In the genomic region with DNA sequence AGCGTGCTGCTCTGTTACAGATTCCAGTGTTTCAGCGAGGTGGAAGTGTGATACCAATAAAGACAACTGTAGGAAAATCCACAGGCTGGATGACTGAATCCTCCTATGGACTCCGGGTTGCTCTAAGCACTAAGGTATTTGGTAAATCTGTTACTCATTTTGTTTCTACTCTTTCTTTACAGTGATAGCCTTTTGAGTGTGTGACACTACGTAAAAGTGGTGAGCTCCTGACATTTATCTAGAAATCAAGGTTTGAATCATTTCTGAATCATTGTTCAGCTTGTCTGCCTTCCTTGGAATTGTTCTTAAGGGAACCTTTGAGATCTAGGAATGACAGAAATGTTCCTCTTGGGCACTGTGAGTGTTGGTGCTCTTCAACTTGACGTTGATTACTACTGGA, we compare ENCODE assay signal across 2 cellular contexts.
A peak's percentile ranks its signal among the peaks of the same experiment; 100 is the strongest.
TF ChIP-seq lines count a peak whose summit lies in the region.

No MANE protein-coding gene starts in this region.

TF ChIP-seq in IMR-90, 13 proteins besides CTCF, POLR2A, EP300 and RAD21:
- TF ChIP-seq SMC3 (IDR thresholded peaks at IDR 0.05; ENCODE audit: low read depth, low read length) (no peak), FOS (IDR thresholded peaks at IDR 0.05; ENCODE audit: low read depth, low read length) (peak; percentile 47; the same call in 1 of the 2 replicates), MAFK (IDR thresholded peaks at IDR 0.05; ENCODE audit: low read depth, low read length) (no peak), NFE2L2 (IDR thresholded peaks at IDR 0.05; ENCODE audit: low read depth, low read length) (no peak), CEBPB (IDR thresholded peaks at IDR 0.05; ENCODE audit: low read depth, low read length) (no peak), MXI1 (IDR thresholded peaks at IDR 0.05; ENCODE audit: borderline replicate concordance, low read depth, low read length) (no peak), CHD1 (IDR thresholded peaks at IDR 0.05; ENCODE audit: low read depth, low read length) (no peak)

TF ChIP-seq in GM12878, 131 proteins besides CTCF, POLR2A, EP300 and RAD21:
- TF ChIP-seq MYC (IDR thresholded peaks at IDR 0.05; ENCODE audit: insufficient read depth, insufficient read length, insufficient replicate concordance, low read length, severe bottlenecking) (no peak), MEF2B (IDR thresholded peaks at IDR 0.05; ENCODE audit: partially characterized antibody, poor library complexity, severe bottlenecking) (no peak), BMI1 (IDR thresholded peaks at IDR 0.05; ENCODE audit: borderline replicate concordance) (no peak), ATF7 (IDR thresholded peaks at IDR 0.05; ENCODE audit: low read depth) (no peak), TCF3 (IDR thresholded peaks at IDR 0.05; ENCODE audit: borderline replicate concordance, insufficient read depth, low read depth, low read length) (no peak)
- TF ChIP-seq, protein P1, sequence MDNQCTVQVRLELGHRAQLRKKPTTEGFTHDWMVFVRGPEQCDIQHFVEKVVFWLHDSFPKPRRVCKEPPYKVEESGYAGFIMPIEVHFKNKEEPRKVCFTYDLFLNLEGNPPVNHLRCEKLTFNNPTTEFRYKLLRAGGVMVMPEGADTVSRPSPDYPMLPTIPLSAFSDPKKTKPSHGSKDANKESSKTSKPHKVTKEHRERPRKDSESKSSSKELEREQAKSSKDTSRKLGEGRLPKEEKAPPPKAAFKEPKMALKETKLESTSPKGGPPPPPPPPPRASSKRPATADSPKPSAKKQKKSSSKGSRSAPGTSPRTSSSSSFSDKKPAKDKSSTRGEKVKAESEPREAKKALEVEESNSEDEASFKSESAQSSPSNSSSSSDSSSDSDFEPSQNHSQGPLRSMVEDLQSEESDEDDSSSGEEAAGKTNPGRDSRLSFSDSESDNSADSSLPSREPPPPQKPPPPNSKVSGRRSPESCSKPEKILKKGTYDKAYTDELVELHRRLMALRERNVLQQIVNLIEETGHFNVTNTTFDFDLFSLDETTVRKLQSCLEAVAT (IDR thresholded peaks at IDR 0.05) = no peak
- TF ChIP-seq, protein P2, sequence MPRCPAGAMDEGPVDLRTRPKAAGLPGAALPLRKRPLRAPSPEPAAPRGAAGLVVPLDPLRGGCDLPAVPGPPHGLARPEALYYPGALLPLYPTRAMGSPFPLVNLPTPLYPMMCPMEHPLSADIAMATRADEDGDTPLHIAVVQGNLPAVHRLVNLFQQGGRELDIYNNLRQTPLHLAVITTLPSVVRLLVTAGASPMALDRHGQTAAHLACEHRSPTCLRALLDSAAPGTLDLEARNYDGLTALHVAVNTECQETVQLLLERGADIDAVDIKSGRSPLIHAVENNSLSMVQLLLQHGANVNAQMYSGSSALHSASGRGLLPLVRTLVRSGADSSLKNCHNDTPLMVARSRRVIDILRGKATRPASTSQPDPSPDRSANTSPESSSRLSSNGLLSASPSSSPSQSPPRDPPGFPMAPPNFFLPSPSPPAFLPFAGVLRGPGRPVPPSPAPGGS (IDR thresholded peaks at IDR 0.05; ENCODE audit: borderline replicate concordance, insufficient read depth, low read depth, low read length, poor library complexity, severe bottlenecking) = no peak
